ENCODE assay signal across 16 cellular contexts in the genomic region with DNA sequence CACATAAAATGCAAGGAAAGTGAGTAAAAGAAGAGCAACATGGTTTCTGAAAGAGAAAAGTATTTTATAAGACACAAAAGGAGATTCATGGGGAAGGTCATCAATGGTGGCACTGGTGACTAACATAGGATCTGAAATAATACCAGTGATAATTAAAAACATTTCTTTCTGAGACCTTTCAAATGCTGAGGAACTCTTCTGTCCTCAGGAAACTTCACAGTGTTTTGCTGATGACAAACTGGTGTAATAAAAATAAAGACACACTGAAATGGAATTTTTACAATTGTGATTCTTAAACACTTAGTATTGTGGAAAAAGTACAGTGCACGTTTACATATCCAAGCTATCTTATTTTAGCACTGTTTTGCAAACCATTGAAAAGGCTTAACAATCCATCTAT.
"Had no signal": no experiment of that assay in that cellular context is flagged by ENCODE, and none has a peak within 500 bp of the region (broad histone marks: within the 10 kb centered on the region; RNA-seq: fewer than 3 reads in every experiment).

No MANE protein-coding gene starts in this region.

- H3K4me1 ChIP-seq: uterus had no signal

- H3K27ac ChIP-seq: ovary, uterus had no signal

- DNase-seq: activated naive CD4-positive, alpha-beta T cell treated with Interleukin-2 at 50 U/mL for 16 hours; activated T-cell treated with anti-CD3 and anti-CD28 coated beads for 4 hours; anterior cingulate cortex; dermis blood vessel endothelial cell; effector memory CD8-positive, alpha-beta T cell; midbrain; ovary; uterus had no signal

- H3K27ac Mint-ChIP-seq: activated T-helper 17 cell treated with anti-CD3 and anti-CD28 coated beads, Interleukin-2, amount 50 U/mL, for 72 hours; effector memory CD8-positive, alpha-beta T cell; stimulated activated effector memory CD8-positive, alpha-beta T cell treated with anti-CD3 and anti-CD28 coated beads, Interleukin-12 subunit alpha, Interleukin-12 subunit beta, amount 100 ng/mL, for 72 hours; T-helper 2 cell treated with Interferon-gamma antibody and Interleukin-4, amounts not matched to agents 5 μg/mL and 100 μg/mL, for 36 hours had no signal

- H3K9me3 Mint-ChIP-seq: activated T-helper 17 cell treated with anti-CD3 and anti-CD28 coated beads, Interleukin-2, amount 50 U/mL, for 72 hours; effector memory CD8-positive, alpha-beta T cell; neural crest cell; stimulated activated effector memory CD8-positive, alpha-beta T cell treated with anti-CD3 and anti-CD28 coated beads, Interleukin-12 subunit alpha, Interleukin-12 subunit beta, amount 100 ng/mL, for 72 hours; T-helper 2 cell treated with Interferon-gamma antibody and Interleukin-4, amounts not matched to agents 5 μg/mL and 100 μg/mL, for 36 hours had no signal

- H3K27me3 ChIP-seq: ovary, uterus had no signal

- H3K4me3 ChIP-seq: ovary, uterus had no signal

- H3K36me3 Mint-ChIP-seq: stimulated activated effector memory CD8-positive, alpha-beta T cell treated with anti-CD3 and anti-CD28 coated beads, Interleukin-12 subunit alpha, Interleukin-12 subunit beta, amount 100 ng/mL, for 72 hours had no signal

- H3K9me3 ChIP-seq: ovary, uterus had no signal

- H3K4me1 Mint-ChIP-seq: activated T-helper 17 cell treated with anti-CD3 and anti-CD28 coated beads, Interleukin-2, amount 50 U/mL, for 72 hours; neural crest cell; stimulated activated effector memory CD8-positive, alpha-beta T cell treated with anti-CD3 and anti-CD28 coated beads, Interleukin-12 subunit alpha, Interleukin-12 subunit beta, amount 100 ng/mL, for 72 hours had no signal

- H3K27me3 Mint-ChIP-seq: activated T-helper 17 cell treated with anti-CD3 and anti-CD28 coated beads, Interleukin-2, amount 50 U/mL, for 72 hours had no signal

- FAIRE-seq: bronchial epithelial cell, islet of Langerhans had no signal

- H3K4me3 Mint-ChIP-seq: activated T-helper 17 cell treated with anti-CD3 and anti-CD28 coated beads, Interleukin-2, amount 50 U/mL, for 72 hours; effector memory CD8-positive, alpha-beta T cell; neural crest cell; stimulated activated effector memory CD8-positive, alpha-beta T cell treated with anti-CD3 and anti-CD28 coated beads, Interleukin-12 subunit alpha, Interleukin-12 subunit beta, amount 100 ng/mL, for 72 hours; T-helper 2 cell treated with Interferon-gamma antibody and Interleukin-4, amounts not matched to agents 5 μg/mL and 100 μg/mL, for 36 hours had no signal

- H3K36me3 ChIP-seq: ovary, uterus had no signal

- ATAC-seq: activated CD4-positive, CD25-positive, alpha-beta regulatory T cell treated with anti-CD3 and anti-CD28 coated beads, Interleukin-2, amount 50 U/mL, for 24 hours; activated T-helper 17 cell treated with anti-CD3 and anti-CD28 coated beads, Interleukin-2, amount 50 U/mL, for 72 hours; effector memory CD8-positive, alpha-beta T cell; sciatic nerve; stimulated activated effector memory CD8-positive, alpha-beta T cell treated with anti-CD3 and anti-CD28 coated beads, Interleukin-12 subunit alpha, Interleukin-12 subunit beta, amount 100 ng/mL, for 72 hours had no signal
